ENCODE assay signal across 9 cellular contexts in the genomic region with DNA sequence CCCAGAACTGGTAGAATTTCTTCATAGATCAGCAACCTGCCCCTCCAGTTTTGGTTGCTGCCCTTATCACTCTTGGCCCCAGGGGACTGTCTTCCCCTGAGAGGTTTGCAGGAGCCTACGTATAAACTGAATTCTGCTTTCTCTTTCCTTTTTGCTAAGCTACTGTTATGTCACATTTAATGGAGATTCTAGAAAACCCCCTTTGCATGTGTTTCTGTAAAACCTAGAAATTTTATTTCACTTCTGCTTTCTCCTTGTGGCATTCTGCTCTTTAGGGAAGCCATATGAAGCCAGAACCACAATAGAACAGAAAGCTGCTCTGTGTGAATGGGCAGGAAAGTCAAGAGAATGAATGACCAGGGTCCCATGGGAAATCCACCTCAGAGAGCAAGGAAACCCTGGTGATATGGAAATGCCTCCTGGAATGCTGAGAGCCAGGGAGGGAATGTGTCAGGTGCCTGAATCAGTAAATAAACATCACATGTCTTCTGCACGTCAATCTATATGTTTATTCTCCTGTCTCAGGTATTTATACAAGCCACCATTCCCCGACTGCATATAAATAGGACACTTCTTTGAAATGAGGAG. TPM values are rescaled to one million over a fixed set of nuclear protein-coding genes. Genes with fewer than 3 reads are reported as not detected.
DNase-seq lines count a peak whose midpoint lies in the region; ATAC-seq lines count a peak whose summit lies in the region.
"Had no signal": no experiment of that assay in that cellular context is flagged by ENCODE, and none has a peak within 500 bp of the region (broad histone marks: within the 10 kb centered on the region; RNA-seq: fewer than 3 reads in every experiment).

No MANE protein-coding gene starts in this region.

- peaks cover 27% of the 10 kb centered on the region for H3K4me1 Mint-ChIP-seq in stimulated activated naive CD8-positive, alpha-beta T cell treated with anti-CD3 and anti-CD28 coated beads, Interleukin-15, amount 100 ng/mL, for 72 hours

- peak; percentile 97 for ATAC-seq in GM19328 (IDR thresholded peaks at IDR 0.05; ENCODE audit: unreplicated experiment)
- ATAC-seq in HG03139 (IDR thresholded peaks at IDR 0.05; ENCODE audit: unreplicated experiment): peak; percentile 96
- ATAC-seq in stimulated activated naive CD8-positive, alpha-beta T cell treated with anti-CD3 and anti-CD28 coated beads, Interleukin-15, amount 100 ng/mL, for 72 hours: peak; percentile 97

- H3K9me3 Mint-ChIP-seq in stimulated activated naive CD8-positive, alpha-beta T cell treated with anti-CD3 and anti-CD28 coated beads, Interleukin-15, amount 100 ng/mL, for 72 hours: no peaks in the 10 kb centered on the region

- H3K27me3 Mint-ChIP-seq in stimulated activated naive CD8-positive, alpha-beta T cell treated with anti-CD3 and anti-CD28 coated beads, Interleukin-15, amount 100 ng/mL, for 72 hours: peaks cover 40% of the 10 kb centered on the region

- DNase-seq in COLO829 (ENCODE audit: low spot score) (peak; percentile 3), SKM-1 treated with dmso at 0.1 percent for 144 hours (lab: John Stamatoyannopoulos, UW; ENCODE audit: unreplicated experiment) (peak; percentile 73), HT-29 (ENCODE audit: low spot score) (no peak), dermis blood vessel endothelial cell (no peak), SHP77 treated with DMSO at 0.1 percent for 48 hours (lab: John Stamatoyannopoulos, UW) (no peak)
- no peak for DNase-seq in stimulated activated naive CD8-positive, alpha-beta T cell treated with anti-CD3 and anti-CD28 coated beads, Interleukin-15, amount 100 ng/mL, for 72 hours

- H3K4me3 Mint-ChIP-seq in stimulated activated naive CD8-positive, alpha-beta T cell treated with anti-CD3 and anti-CD28 coated beads, Interleukin-15, amount 100 ng/mL, for 72 hours: peak overlapping the region; percentile 40 to 60

- no peak overlapping the region for H3K27ac Mint-ChIP-seq in stimulated activated naive CD8-positive, alpha-beta T cell treated with anti-CD3 and anti-CD28 coated beads, Interleukin-15, amount 100 ng/mL, for 72 hours

RNA-seq across cellular contexts. Expression of gene IFNA2, which starts 3.4 kb away (rescaled TPM):
- total RNA-seq in HT-29 (2014; rRNA removed; shearing (Covaris generic)): not detected in 2 replicates
- total RNA-seq in dermis blood vessel endothelial cell: not detected in 2 replicates
- total RNA-seq: pulmonary artery endothelial cell had no signal

RNA-seq across cellular contexts. Expression of gene IFNA13, which starts 14.0 kb away (rescaled TPM):
- total RNA-seq in HT-29 (2014; rRNA removed; shearing (Covaris generic)): not detected in 2 replicates
- total RNA-seq in dermis blood vessel endothelial cell: not detected in 2 replicates
- total RNA-seq: pulmonary artery endothelial cell had no signal

RNA-seq across cellular contexts. Expression of gene IFNA8, which starts 27.1 kb away (rescaled TPM):
- total RNA-seq in HT-29 (2014; rRNA removed; shearing (Covaris generic)): not detected in 2 replicates
- total RNA-seq in dermis blood vessel endothelial cell: not detected in 2 replicates
- total RNA-seq: pulmonary artery endothelial cell had no signal

RNA-seq across cellular contexts. Expression of gene IFNA6, which starts 31.2 kb away (rescaled TPM):
- not detected in 2 replicates for total RNA-seq in HT-29 (2014; rRNA removed; shearing (Covaris generic))
- not detected in 2 replicates for total RNA-seq in dermis blood vessel endothelial cell
- total RNA-seq: pulmonary artery endothelial cell had no signal

RNA-seq across cellular contexts. Expression of gene KLHL9, which starts 46.6 kb away (rescaled TPM):
- total RNA-seq in HT-29 (2014; rRNA removed; shearing (Covaris generic)): 8.8 and 10.0 TPM in 2 replicates
- 44.2 and 45.3 TPM in 2 replicates for total RNA-seq in dermis blood vessel endothelial cell

Comparison
In these comparisons a context has a peak if more than half of its experiments do, and no peak if none do; other contexts are left out.
1. DNase-seq: peak in COLO829 (single experiment) and SKM-1 treated with dmso at 0.1 percent for 144 hours (single experiment); none in stimulated activated naive CD8-positive, alpha-beta T cell treated with anti-CD3 and anti-CD28 coated beads, Interleukin-15, amount 100 ng/mL, for 72 hours (0 of 2), HT-29 (single experiment), dermis blood vessel endothelial cell (single experiment) and SHP77 treated with DMSO at 0.1 percent for 48 hours (single experiment).
2. Peak in every context shown above with its lines, with median percentiles within 50 percentile points of each other: ATAC-seq.